Comparison of ENCODE assay signal across 1 cellular context in genomic region chr6:14166821-14167220, GRCh38.
A peak's percentile ranks its signal among the peaks of the same experiment; 100 is the strongest.
TF ChIP-seq lines count a peak whose summit lies in the region.

No MANE protein-coding gene starts in this region.

TF ChIP-seq in K562, 482 proteins besides CTCF, POLR2A, EP300 and RAD21:
- TF ChIP-seq SREBF1 (IDR thresholded peaks at IDR 0.05; ENCODE audit: borderline replicate concordance, low read depth, low read length) = no peak
- TF ChIP-seq KAT2B (IDR thresholded peaks at IDR 0.05; ENCODE audit: low read depth, low read length) = no peak
- TF ChIP-seq NKRF (IDR thresholded peaks at IDR 0.05; ENCODE audit: borderline replicate concordance) = no peak
- peak; percentile 46; the same call in 1 of the 2 replicates for TF ChIP-seq ARID1B (IDR thresholded peaks at IDR 0.05)
- TF ChIP-seq, protein P1, sequence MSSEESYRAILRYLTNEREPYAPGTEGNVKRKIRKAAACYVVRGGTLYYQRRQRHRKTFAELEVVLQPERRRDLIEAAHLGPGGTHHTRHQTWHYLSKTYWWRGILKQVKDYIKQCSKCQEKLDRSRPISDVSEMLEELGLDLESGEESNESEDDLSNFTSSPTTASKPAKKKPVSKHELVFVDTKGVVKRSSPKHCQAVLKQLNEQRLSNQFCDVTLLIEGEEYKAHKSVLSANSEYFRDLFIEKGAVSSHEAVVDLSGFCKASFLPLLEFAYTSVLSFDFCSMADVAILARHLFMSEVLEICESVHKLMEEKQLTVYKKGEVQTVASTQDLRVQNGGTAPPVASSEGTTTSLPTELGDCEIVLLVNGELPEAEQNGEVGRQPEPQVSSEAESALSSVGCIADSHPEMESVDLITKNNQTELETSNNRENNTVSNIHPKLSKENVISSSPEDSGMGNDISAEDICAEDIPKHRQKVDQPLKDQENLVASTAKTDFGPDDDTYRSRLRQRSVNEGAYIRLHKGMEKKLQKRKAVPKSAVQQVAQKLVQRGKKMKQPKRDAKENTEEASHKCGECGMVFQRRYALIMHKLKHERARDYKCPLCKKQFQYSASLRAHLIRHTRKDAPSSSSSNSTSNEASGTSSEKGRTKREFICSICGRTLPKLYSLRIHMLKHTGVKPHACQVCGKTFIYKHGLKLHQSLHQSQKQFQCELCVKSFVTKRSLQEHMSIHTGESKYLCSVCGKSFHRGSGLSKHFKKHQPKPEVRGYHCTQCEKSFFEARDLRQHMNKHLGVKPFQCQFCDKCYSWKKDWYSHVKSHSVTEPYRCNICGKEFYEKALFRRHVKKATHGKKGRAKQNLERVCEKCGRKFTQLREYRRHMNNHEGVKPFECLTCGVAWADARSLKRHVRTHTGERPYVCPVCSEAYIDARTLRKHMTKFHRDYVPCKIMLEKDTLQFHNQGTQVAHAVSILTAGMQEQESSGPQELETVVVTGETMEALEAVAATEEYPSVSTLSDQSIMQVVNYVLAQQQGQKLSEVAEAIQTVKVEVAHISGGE (CRISPR knock-in tag; IDR thresholded peaks at IDR 0.05) = peak in 1 of 3 experiments; percentile 47; a peak in 1 of 6 replicates
- TF ChIP-seq, protein P2, sequence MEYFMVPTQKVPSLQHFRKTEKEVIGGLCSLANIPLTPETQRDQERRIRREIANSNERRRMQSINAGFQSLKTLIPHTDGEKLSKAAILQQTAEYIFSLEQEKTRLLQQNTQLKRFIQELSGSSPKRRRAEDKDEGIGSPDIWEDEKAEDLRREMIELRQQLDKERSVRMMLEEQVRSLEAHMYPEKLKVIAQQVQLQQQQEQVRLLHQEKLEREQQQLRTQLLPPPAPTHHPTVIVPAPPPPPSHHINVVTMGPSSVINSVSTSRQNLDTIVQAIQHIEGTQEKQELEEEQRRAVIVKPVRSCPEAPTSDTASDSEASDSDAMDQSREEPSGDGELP (CRISPR knock-in tag; IDR thresholded peaks at IDR 0.05; ENCODE audit: borderline replicate concordance) = 0 out of 2 replicates have a peak, but pooled peaks have one; percentile 20
- TF ChIP-seq ZBED1 (IDR thresholded peaks at IDR 0.05) = no peak
- TF ChIP-seq BRF2 (IDR thresholded peaks at IDR 0.05; ENCODE audit: borderline replicate concordance, insufficient read depth, insufficient read length) = no peak
- peak; percentile 49; the same call in 1 of the 2 replicates for TF ChIP-seq NCOR1 (IDR thresholded peaks at IDR 0.05)
- peak; percentile 24; the same call in 1 of the 2 replicates for TF ChIP-seq DPF2 (IDR thresholded peaks at IDR 0.05)
- peak; percentile 8; the same call in 1 of the 2 replicates for TF ChIP-seq RFX1 (IDR thresholded peaks at IDR 0.05)
- TF ChIP-seq ZBTB12 (CRISPR knock-in tag; IDR thresholded peaks at IDR 0.05) = no peak
- TF ChIP-seq, protein P3, sequence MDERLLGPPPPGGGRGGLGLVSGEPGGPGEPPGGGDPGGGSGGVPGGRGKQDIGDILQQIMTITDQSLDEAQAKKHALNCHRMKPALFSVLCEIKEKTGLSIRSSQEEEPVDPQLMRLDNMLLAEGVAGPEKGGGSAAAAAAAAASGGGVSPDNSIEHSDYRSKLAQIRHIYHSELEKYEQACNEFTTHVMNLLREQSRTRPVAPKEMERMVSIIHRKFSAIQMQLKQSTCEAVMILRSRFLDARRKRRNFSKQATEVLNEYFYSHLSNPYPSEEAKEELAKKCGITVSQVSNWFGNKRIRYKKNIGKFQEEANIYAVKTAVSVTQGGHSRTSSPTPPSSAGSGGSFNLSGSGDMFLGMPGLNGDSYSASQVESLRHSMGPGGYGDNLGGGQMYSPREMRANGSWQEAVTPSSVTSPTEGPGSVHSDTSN (CRISPR knock-in tag; IDR thresholded peaks at IDR 0.05; ENCODE audit: low read depth) = no peak
- TF ChIP-seq, protein P3 (tag; conservative IDR thresholded peaks at IDR 0.05; ENCODE audit: low read depth) = peak; percentile 99
- peak; percentile 79 for TF ChIP-seq PKNOX1 (IDR thresholded peaks at IDR 0.05)
- TF ChIP-seq CBFA2T3 (IDR thresholded peaks at IDR 0.05) = peak; percentile 79
- TF ChIP-seq ZNF175 (CRISPR knock-in tag; IDR thresholded peaks at IDR 0.05; ENCODE audit: low read depth) = no peak
- TF ChIP-seq CBFA2T2 (conservative IDR thresholded peaks at IDR 0.05) = peak; percentile 68
- TF ChIP-seq ZNF707 (CRISPR knock-in tag; conservative IDR thresholded peaks at IDR 0.05) = no peak
- TF ChIP-seq TAL1 (IDR thresholded peaks at IDR 0.05) = peak; percentile 51; the same call in 1 of the 2 replicates
- peak; percentile 74 for TF ChIP-seq TCF3 (CRISPR knock-in tag; IDR thresholded peaks at IDR 0.05)
- no peak for TF ChIP-seq WHSC1 (IDR thresholded peaks at IDR 0.05; ENCODE audit: low read length)
- no peak for TF ChIP-seq SPI1 (IDR thresholded peaks at IDR 0.05; ENCODE audit: borderline replicate concordance, low read depth, low read length)
- no peak for TF ChIP-seq HNRNPLL (IDR thresholded peaks at IDR 0.05; ENCODE audit: low read depth, low read length, poor library complexity, severe bottlenecking)
- TF ChIP-seq MEIS2 (IDR thresholded peaks at IDR 0.05; ENCODE audit: partially characterized antibody) = peak; percentile 93
- TF ChIP-seq MED1 (CRISPR knock-in tag; IDR thresholded peaks at IDR 0.05; ENCODE audit: borderline replicate concordance) = no peak
- TF ChIP-seq ZNF766 (CRISPR knock-in tag; conservative IDR thresholded peaks at IDR 0.05) = peak; percentile 78
- TF ChIP-seq TRIM24 (IDR thresholded peaks at IDR 0.05) = peak; percentile 53 to 60; a peak in 3 of 4 replicates
- TF ChIP-seq ZC3H4 (CRISPR knock-in tag; IDR thresholded peaks at IDR 0.05; ENCODE audit: borderline replicate concordance) = no peak
- peak; percentile 41; the same call in 1 of the 2 replicates for TF ChIP-seq TEAD4 (IDR thresholded peaks at IDR 0.05; ENCODE audit: low read length)
- TF ChIP-seq TEAD4 (CRISPR knock-in tag; IDR thresholded peaks at IDR 0.05; ENCODE audit: borderline replicate concordance) = no peak
- TF ChIP-seq ILK (tag; IDR thresholded peaks at IDR 0.05; ENCODE audit: borderline replicate concordance, low read depth) = no peak
